ENCODE assay signal across 33 cellular contexts in genomic region chr2:180110469-180110868, GRCh38.
"Had no signal": no experiment of that assay in that cellular context is flagged by ENCODE, and none has a peak within 500 bp of the region (broad histone marks: within the 10 kb centered on the region; RNA-seq: fewer than 3 reads in every experiment).

No MANE protein-coding gene starts in this region.

- DNase-seq: activated CD4-positive, alpha-beta memory T cell treated with anti-CD3 and anti-CD28 coated beads for 36 hours; activated CD4-positive, alpha-beta T cell treated with anti-CD3 and anti-CD28 coated beads for 4 hours; activated CD4-positive, alpha-beta T cell treated with anti-CD3 and anti-CD28 coated beads, Interleukin-2, amount 50 U/mL, for 1 hour; activated CD4-positive, CD25-positive, alpha-beta regulatory T cell treated with anti-CD3 and anti-CD28 coated beads, Interleukin-2, amount 50 U/mL, for 72 hours; activated CD8-positive, alpha-beta memory T cell treated with anti-CD3 and anti-CD28 coated beads, Interleukin-2, amount 50 U/mL, for 4 hours; activated effector memory CD4-positive, alpha-beta T cell treated with Interleukin-2 at 50 U/mL for 16 hours; activated naive CD4-positive, alpha-beta T cell treated with anti-CD3 and anti-CD28 coated beads, Interleukin-2, amount 10 ng/mL, durations not matched to agents 7 days and 5 days; activated naive CD8-positive, alpha-beta T cell treated with anti-CD3 and anti-CD28 coated beads, Interleukin-2, amount 50 U/mL, for 24 hours; activated T-cell treated with anti-CD3 and anti-CD28 coated beads for 4 hours; activated T-cell treated with anti-CD3 and anti-CD28 coated beads, Interleukin-2, amount 50 U/mL, for 48 hours; anterior cingulate cortex; brain microvascular endothelial cell; central memory CD4-positive, alpha-beta T cell; colonic mucosa; Kasumi-1; KBM-7; MG63; NCI-H1048; NCI-H1105 treated with DMSO at 0.1 percent for 48 hours; NCI-H146; NCI-H187; NCI-H2081 treated with DMSO at 0.1 percent for 48 hours; NCI-H226; NCI-H446 treated with DMSO at 0.1 percent for 48 hours; NCI-H69; NK-92 treated with Interleukin-12 subunit alpha and Interleukin-12 subunit beta, amount 100 ng/mL, for 24 hours; Right ventricle myocardium superior; SW 1271; T-helper 1 cell; T-helper 2 cell; T-helper 9 cell had no signal

- H3K4me3 Mint-ChIP-seq: activated CD4-positive, alpha-beta memory T cell treated with anti-CD3 and anti-CD28 coated beads for 36 hours; activated naive CD4-positive, alpha-beta T cell treated with anti-CD3 and anti-CD28 coated beads, Interleukin-2, amount 10 ng/mL, durations not matched to agents 7 days and 5 days; activated naive CD8-positive, alpha-beta T cell; activated naive CD8-positive, alpha-beta T cell treated with anti-CD3 and anti-CD28 coated beads, Interleukin-2, amount 50 U/mL, for 24 hours; WTC11 had no signal

- ATAC-seq: activated naive CD8-positive, alpha-beta T cell treated with anti-CD3 and anti-CD28 coated beads, Interleukin-2, amount 50 U/mL, for 24 hours; WTC11 had no signal

- H3K27me3 Mint-ChIP-seq: activated naive CD4-positive, alpha-beta T cell treated with anti-CD3 and anti-CD28 coated beads, Interleukin-2, amount 10 ng/mL, durations not matched to agents 7 days and 5 days had no signal

- H3K4me1 ChIP-seq: colonic mucosa had no signal

- H3K27me3 ChIP-seq: brain microvascular endothelial cell, colonic mucosa, MG63 had no signal

- H3K9me3 Mint-ChIP-seq: activated CD4-positive, alpha-beta memory T cell treated with anti-CD3 and anti-CD28 coated beads for 36 hours; activated naive CD4-positive, alpha-beta T cell treated with anti-CD3 and anti-CD28 coated beads, Interleukin-2, amount 10 ng/mL, durations not matched to agents 7 days and 5 days; activated naive CD8-positive, alpha-beta T cell treated with anti-CD3 and anti-CD28 coated beads, Interleukin-2, amount 50 U/mL, for 24 hours; WTC11 had no signal

- H3K4me1 Mint-ChIP-seq: activated naive CD4-positive, alpha-beta T cell treated with anti-CD3 and anti-CD28 coated beads, Interleukin-2, amount 10 ng/mL, durations not matched to agents 7 days and 5 days; activated naive CD8-positive, alpha-beta T cell treated with anti-CD3 and anti-CD28 coated beads, Interleukin-2, amount 50 U/mL, for 24 hours had no signal

- H3K27ac ChIP-seq: brain microvascular endothelial cell, colonic mucosa had no signal

- H3K4me3 ChIP-seq: colonic mucosa, MG63 had no signal

- H3K36me3 Mint-ChIP-seq: activated CD4-positive, alpha-beta memory T cell treated with anti-CD3 and anti-CD28 coated beads for 36 hours; activated naive CD4-positive, alpha-beta T cell treated with anti-CD3 and anti-CD28 coated beads, Interleukin-2, amount 10 ng/mL, durations not matched to agents 7 days and 5 days; activated naive CD8-positive, alpha-beta T cell; WTC11 had no signal

- H3K36me3 ChIP-seq: brain microvascular endothelial cell, colonic mucosa, MG63 had no signal

- H3K9me3 ChIP-seq: colonic mucosa, MG63 had no signal

- H3K27ac Mint-ChIP-seq: activated CD4-positive, alpha-beta memory T cell treated with anti-CD3 and anti-CD28 coated beads for 36 hours; activated naive CD4-positive, alpha-beta T cell treated with anti-CD3 and anti-CD28 coated beads, Interleukin-2, amount 10 ng/mL, durations not matched to agents 7 days and 5 days; activated naive CD8-positive, alpha-beta T cell; activated naive CD8-positive, alpha-beta T cell treated with anti-CD3 and anti-CD28 coated beads, Interleukin-2, amount 50 U/mL, for 24 hours; WTC11 had no signal
